ENCODE assay signal across 19 cellular contexts in genomic region chr17:37294888-37295287, GRCh38.
"Had no signal": no experiment of that assay in that cellular context is flagged by ENCODE, and none has a peak within 500 bp of the region (broad histone marks: within the 10 kb centered on the region; RNA-seq: fewer than 3 reads in every experiment).

No MANE protein-coding gene starts in this region.

- ATAC-seq: activated CD8-positive, alpha-beta T cell treated with anti-CD3 and anti-CD28 coated beads, Interleukin-2, amount 10 ng/mL, durations not matched to agents 7 days and 5 days; body of pancreas; left cardiac atrium; lower lobe of right lung; mucosa of descending colon; naive thymus-derived CD8-positive, alpha-beta T cell; stimulated activated naive CD8-positive, alpha-beta T cell treated with anti-CD3 and anti-CD28 coated beads, Interleukin-15, Interleukin-2, amounts not matched to agents 100 U/mL and 50 U/mL, for 24 hours had no signal

- DNase-seq: activated CD4-positive, alpha-beta T cell treated with anti-CD3 and anti-CD28 coated beads for 48 hours; activated CD8-positive, alpha-beta memory T cell treated with anti-CD3 and anti-CD28 coated beads, Interleukin-2, amount 50 U/mL, for 48 hours; activated CD8-positive, alpha-beta T cell treated with anti-CD3 and anti-CD28 coated beads, Interleukin-2, amount 10 ng/mL, durations not matched to agents 7 days and 5 days; activated naive CD4-positive, alpha-beta T cell treated with anti-CD3 and anti-CD28 coated beads for 36 hours; body of pancreas; dermis blood vessel endothelial cell; glutamatergic neuron; left cardiac atrium; lower lobe of right lung; mucosa of descending colon; naive thymus-derived CD8-positive, alpha-beta T cell; sigmoid colon; stimulated activated CD4-positive, alpha-beta T cell treated with anti-CD3 and anti-CD28 coated beads, Interleukin-2, amount 100 ng/mL, for 48 hours; stimulated activated CD8-positive, alpha-beta memory T cell treated with anti-CD3 and anti-CD28 coated beads, Interleukin-4, amount 100 ng/mL, for 48 hours; stimulated activated naive CD8-positive, alpha-beta T cell treated with anti-CD3 and anti-CD28 coated beads, Interleukin-15, Interleukin-2, amounts not matched to agents 100 U/mL and 50 U/mL, for 24 hours; T-helper 9 cell; upper lobe of left lung had no signal

- H3K4me3 ChIP-seq: body of pancreas, esophagus muscularis mucosa, lower lobe of right lung, mucosa of descending colon, sigmoid colon, upper lobe of left lung had no signal

- H3K27me3 ChIP-seq: body of pancreas, esophagus muscularis mucosa, sigmoid colon, upper lobe of left lung had no signal

- H3K9me3 ChIP-seq: body of pancreas, esophagus muscularis mucosa, lower lobe of right lung, mucosa of descending colon, sigmoid colon, upper lobe of left lung had no signal

- H3K27me3 Mint-ChIP-seq: central memory CD8-positive, alpha-beta T cell; naive thymus-derived CD8-positive, alpha-beta T cell had no signal

- H3K36me3 ChIP-seq: esophagus muscularis mucosa, lower lobe of right lung, sigmoid colon, upper lobe of left lung had no signal

- H3K9me3 Mint-ChIP-seq: activated naive CD4-positive, alpha-beta T cell treated with anti-CD3 and anti-CD28 coated beads for 36 hours; central memory CD8-positive, alpha-beta T cell; naive thymus-derived CD8-positive, alpha-beta T cell had no signal

- H3K4me3 Mint-ChIP-seq: activated CD8-positive, alpha-beta T cell treated with anti-CD3 and anti-CD28 coated beads, Interleukin-2, amount 10 ng/mL, durations not matched to agents 7 days and 5 days; activated naive CD4-positive, alpha-beta T cell treated with anti-CD3 and anti-CD28 coated beads for 36 hours; central memory CD8-positive, alpha-beta T cell; naive thymus-derived CD8-positive, alpha-beta T cell had no signal

- H3K27ac ChIP-seq: body of pancreas, esophagus muscularis mucosa, lower lobe of right lung, sigmoid colon, upper lobe of left lung had no signal

- H3K27ac Mint-ChIP-seq: activated CD8-positive, alpha-beta T cell treated with anti-CD3 and anti-CD28 coated beads, Interleukin-2, amount 10 ng/mL, durations not matched to agents 7 days and 5 days; activated naive CD4-positive, alpha-beta T cell treated with anti-CD3 and anti-CD28 coated beads for 36 hours had no signal
